ENCODE assay signal across 21 cellular contexts in genomic region chr18:12770469-12771219, GRCh38.
A peak's percentile ranks its signal among the peaks of the same experiment; 100 is the strongest.
DNase-seq lines count a peak whose midpoint lies in the region; ATAC-seq and TF ChIP-seq lines count a peak whose summit lies in the region.
"Had no signal": no experiment of that assay in that cellular context is flagged by ENCODE, and none has a peak within 500 bp of the region (broad histone marks: within the 10 kb centered on the region; RNA-seq: fewer than 3 reads in every experiment).

No MANE protein-coding gene starts in this region.

- no peaks in the 10 kb centered on the region for H3K36me3 Mint-ChIP-seq in activated naive CD4-positive, alpha-beta T cell treated with anti-CD3 and anti-CD28 coated beads, Interleukin-2, amount 10 ng/mL, durations not matched to agents 7 days and 5 days

- WGBS in spleen, 5 donors: 84 to 96% (median 92%) methylated on average over 15 of the region's 15 CpGs

- H3K27ac ChIP-seq in RWPE1: peak overlapping the region; percentile 39
- peak overlapping the region; percentile 35 for H3K27ac ChIP-seq in epithelial cell of prostate
- no peak overlapping the region for H3K27ac ChIP-seq in spleen
- H3K27ac ChIP-seq: C4-2B had no signal

- H3K4me1 ChIP-seq in spleen: no peaks in the 10 kb centered on the region

- peak overlapping the region; percentile 8 for H3K27ac Mint-ChIP-seq in activated naive CD4-positive, alpha-beta T cell treated with anti-CD3 and anti-CD28 coated beads, Interleukin-2, amount 10 ng/mL, durations not matched to agents 7 days and 5 days

- H3K4me3 ChIP-seq in spleen: no peak overlapping the region

- H3K9me3 Mint-ChIP-seq in activated naive CD4-positive, alpha-beta T cell treated with anti-CD3 and anti-CD28 coated beads, Interleukin-2, amount 10 ng/mL, durations not matched to agents 7 days and 5 days: no peaks in the 10 kb centered on the region

- no peaks in the 10 kb centered on the region for H3K9me3 ChIP-seq in spleen

- CTCF ChIA-PET in activated naive CD4-positive, alpha-beta T cell treated with anti-CD3 and anti-CD28 coated beads, Interleukin-2, amount 10 ng/mL, durations not matched to agents 7 days and 5 days (lab: Charles Lee): no interaction called here
- CTCF ChIA-PET in RWPE1 (lab: Yijun Ruan, JAX): no interaction called here

- no peak for TF ChIP-seq CTCF in RWPE1 (conservative IDR thresholded peaks at IDR 0.05; ENCODE audit: low read depth)
- no peak for TF ChIP-seq CTCF in spleen (IDR thresholded peaks at IDR 0.05 in 8 of 11, conservative IDR thresholded peaks at IDR 0.05 in 3 of 11)

- no peak for DNase-seq in activated naive CD4-positive, alpha-beta T cell treated with anti-CD3 and anti-CD28 coated beads, Interleukin-2, amount 10 ng/mL, durations not matched to agents 7 days and 5 days
- DNase-seq in activated naive CD4-positive, alpha-beta T cell (lab: John Stamatoyannopoulos, UW): no peak
- DNase-seq in RWPE1 (ENCODE audit: low spot score): peak; percentile 42
- peak; percentile 26 for DNase-seq in epithelial cell of prostate (ENCODE audit: low read depth, low spot score)
- peak; percentile 13 for DNase-seq in spleen
- no peak for DNase-seq in T-helper 9 cell
- DNase-seq: DMS53, GF-D8, KBM-7, MM.1S, NCI-H1048, NCI-H1417 treated with DMSO at 0.1 percent for 48 hours, NCI-H187, NCI-H446 treated with DMSO at 0.1 percent for 48 hours, NCI-H69, Right ventricle myocardium superior had no signal

- ATAC-seq in HG02981 (IDR thresholded peaks at IDR 0.05; ENCODE audit: unreplicated experiment) (no peak), HG03045 (IDR thresholded peaks at IDR 0.05; ENCODE audit: unreplicated experiment) (no peak)
- ATAC-seq: HepG2, Panc1 had no signal

- intact Hi-C loops in spleen (cut with DNase I; ENCODE audit: low total_unique reads): no loop called here

- no peak for TF ChIP-seq POLR2A in spleen (IDR thresholded peaks at IDR 0.05)

- H3K4me3 Mint-ChIP-seq in activated naive CD4-positive, alpha-beta T cell treated with anti-CD3 and anti-CD28 coated beads, Interleukin-2, amount 10 ng/mL, durations not matched to agents 7 days and 5 days: no peak overlapping the region

- peaks cover 18% of the 10 kb centered on the region for H3K27me3 Mint-ChIP-seq in activated naive CD4-positive, alpha-beta T cell treated with anti-CD3 and anti-CD28 coated beads, Interleukin-2, amount 10 ng/mL, durations not matched to agents 7 days and 5 days

- H3K4me1 Mint-ChIP-seq in activated naive CD4-positive, alpha-beta T cell treated with anti-CD3 and anti-CD28 coated beads, Interleukin-2, amount 10 ng/mL, durations not matched to agents 7 days and 5 days: peaks cover 10% of the 10 kb centered on the region

- no peaks in the 10 kb centered on the region for H3K36me3 ChIP-seq in spleen

- POLR2A ChIA-PET in RWPE1 (lab: Yijun Ruan, JAX; ENCODE audit: low non-redundant PET): no interaction called here

- H3K27me3 ChIP-seq in spleen (replicated peaks in 1 of 7): no peaks in the 10 kb centered on the region

Comparison
In these comparisons a context has a peak if more than half of its experiments do, and no peak if none do; other contexts are left out.
1. DNase-seq: peak in RWPE1 (single experiment), epithelial cell of prostate (single experiment) and spleen (single experiment); none in activated naive CD4-positive, alpha-beta T cell treated with anti-CD3 and anti-CD28 coated beads, Interleukin-2, amount 10 ng/mL, durations not matched to agents 7 days and 5 days (single experiment), activated naive CD4-positive, alpha-beta T cell (0 of 4) and T-helper 9 cell (single experiment).
2. H3K27ac ChIP-seq: peak in RWPE1 (single experiment) and epithelial cell of prostate (single experiment); none in spleen (0 of 8).